In the genomic region with DNA sequence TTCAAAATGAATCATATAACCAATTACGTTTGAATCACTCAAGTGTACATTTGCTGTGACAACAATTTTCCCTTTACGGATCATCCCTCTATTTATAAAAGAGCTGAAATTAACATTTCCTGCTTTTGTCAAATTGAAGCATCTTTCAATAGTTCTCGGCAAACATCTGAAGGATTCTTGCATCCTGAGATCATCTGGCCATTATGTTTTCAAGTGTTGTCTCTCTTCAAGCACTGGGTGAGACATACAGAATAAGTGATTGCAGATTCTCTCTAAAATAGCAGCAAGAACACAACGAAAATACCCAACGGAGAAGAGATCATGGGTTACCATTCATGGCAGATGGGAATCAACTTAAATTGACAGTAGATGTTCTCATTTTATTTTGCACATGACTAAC, we compare ENCODE assay signal across 11 cellular contexts.
DNase-seq lines count a peak whose midpoint lies in the region; ATAC-seq and TF ChIP-seq lines count a peak whose summit lies in the region.
"Had no signal": no experiment of that assay in that cellular context is flagged by ENCODE, and none has a peak within 500 bp of the region (broad histone marks: within the 10 kb centered on the region; RNA-seq: fewer than 3 reads in every experiment).

No MANE protein-coding gene starts in this region.

- no peak overlapping the region for H4K8ac ChIP-seq in mesendoderm (ENCODE audit: low read depth, low read length)

- no peak overlapping the region for H3K9ac ChIP-seq in mesendoderm (ENCODE audit: low read length)

- H3K56ac ChIP-seq in mesendoderm (ENCODE audit: low read length): no peak overlapping the region

- H3K4ac ChIP-seq in mesendoderm (ENCODE audit: low read depth, low read length): no peak overlapping the region

- no peak overlapping the region for H2BK5ac ChIP-seq in mesendoderm (ENCODE audit: low read length)

- TF ChIP-seq CTCF in ovary (IDR thresholded peaks at IDR 0.05): no peak

- H3K4me2 ChIP-seq in mesendoderm (ENCODE audit: low read length): no peak overlapping the region

- no peak overlapping the region for H3K18ac ChIP-seq in mesendoderm (ENCODE audit: low read length)

- no peaks in the 10 kb centered on the region for H3K36me3 Mint-ChIP-seq in effector memory CD8-positive, alpha-beta T cell (ENCODE audit: insufficient read depth)
- H3K36me3 Mint-ChIP-seq: CD14-positive monocyte had no signal

- H2BK120ac ChIP-seq in mesendoderm (ENCODE audit: low read depth, low read length): no peak overlapping the region

- no peak overlapping the region for H3K27ac Mint-ChIP-seq in effector memory CD8-positive, alpha-beta T cell
- H3K27ac Mint-ChIP-seq: CD14-positive monocyte had no signal

- no peak overlapping the region for H2AK5ac ChIP-seq in mesendoderm (ENCODE audit: low read length)

- no CpG with 5 or more reads among the region's 5 CpGs for WGBS in mesendoderm (ENCODE audit: extremely low coverage, insufficient coverage, low lambda C conversion rate)
- 50 to 63% (median 60%) methylated on average over 5 of the region's 5 CpGs for WGBS in ovary, 3 donors

- no peak overlapping the region for H3K23ac ChIP-seq in mesendoderm (ENCODE audit: low read length)

- TF ChIP-seq POLR2A in ovary (IDR thresholded peaks at IDR 0.05): no peak

- no peaks in the 10 kb centered on the region for H3K9me3 ChIP-seq in MG63
- H3K9me3 ChIP-seq in ovary: no peaks in the 10 kb centered on the region

- no peak for ATAC-seq in effector memory CD8-positive, alpha-beta T cell (replicated peaks)
- ATAC-seq in GM21528 (IDR thresholded peaks at IDR 0.05; ENCODE audit: low FRiP score, unreplicated experiment): no peak

- H3K79me2 ChIP-seq in mesendoderm (ENCODE audit: control insufficient read depth, insufficient read depth, low read length): no peaks in the 10 kb centered on the region

- no peak overlapping the region for H3K4me3 Mint-ChIP-seq in effector memory CD8-positive, alpha-beta T cell
- H3K4me3 Mint-ChIP-seq: CD14-positive monocyte had no signal

- H3K9me3 Mint-ChIP-seq in effector memory CD8-positive, alpha-beta T cell: peaks cover 2 to 3% of the 10 kb centered on the region in 2 donors

- peak; percentile 20 for DNase-seq in COLO829 (ENCODE audit: low spot score)
- peak; percentile 2 for DNase-seq in MG63
- peak; percentile 10 for DNase-seq in cerebellum (ENCODE audit: low spot score)
- peak; percentile 90 for DNase-seq in mesendoderm
- DNase-seq in effector memory CD8-positive, alpha-beta T cell: no peak
- DNase-seq in ovary: no peak
- DNase-seq in posterior cingulate gyrus: no peak
- DNase-seq: NCI-H1694, WERI-Rb-1 had no signal

- no peaks in the 10 kb centered on the region for H3K27me3 Mint-ChIP-seq in effector memory CD8-positive, alpha-beta T cell

- H3K36me3 ChIP-seq in MG63 (no peaks in the 10 kb centered on the region), mesendoderm (ENCODE audit: control insufficient read depth, insufficient read depth, low read length) (no peaks in the 10 kb centered on the region), ovary (no peaks in the 10 kb centered on the region)
- H3K36me3 ChIP-seq: WERI-Rb-1 had no signal

- intact Hi-C loops in ovary (cut with DNase I): no loop called here
- intact Hi-C loops in posterior cingulate gyrus (cut with DNase I): no loop called here

- H3K4me1 Mint-ChIP-seq in effector memory CD8-positive, alpha-beta T cell (ENCODE audit: low read depth in 2 of 2): no peaks in the 10 kb centered on the region
- H3K4me1 Mint-ChIP-seq: CD14-positive monocyte had no signal

- H3K27me3 ChIP-seq in MG63: no peaks in the 10 kb centered on the region
- no peaks in the 10 kb centered on the region for H3K27me3 ChIP-seq in mesendoderm (ENCODE audit: insufficient read depth, low read length, poor library complexity)
- H3K27me3 ChIP-seq in ovary: no peaks in the 10 kb centered on the region

- no peak overlapping the region for H2BK15ac ChIP-seq in mesendoderm (replicated peaks; ENCODE audit: low read depth)

- H3K4me1 ChIP-seq in mesendoderm (ENCODE audit: control insufficient read depth, low read depth, low read length) (peaks cover 4% of the 10 kb centered on the region), ovary (ENCODE audit: insufficient read depth) (no peaks in the 10 kb centered on the region)

- H3K4me3 ChIP-seq in MG63 (no peak overlapping the region), mesendoderm (ENCODE audit: low read length) (no peak overlapping the region), ovary (no peak overlapping the region)

- H3K27ac ChIP-seq in mesendoderm (ENCODE audit: low read depth, low read length): no peak overlapping the region
- H3K27ac ChIP-seq in ovary: no peak overlapping the region
- H3K27ac ChIP-seq: WERI-Rb-1 had no signal

- no peak overlapping the region for H4K5ac ChIP-seq in mesendoderm (ENCODE audit: low read length)

- H3K79me1 ChIP-seq in mesendoderm (ENCODE audit: low read length): no peaks in the 10 kb centered on the region

- TF ChIP-seq EP300 in ovary (IDR thresholded peaks at IDR 0.05): no peak

Comparison
In these comparisons a context has a peak if more than half of its experiments do, and no peak if none do; other contexts are left out.
1. DNase-seq: peak in COLO829 (single experiment), MG63 (single experiment), cerebellum (single experiment) and mesendoderm (single experiment); none in effector memory CD8-positive, alpha-beta T cell (0 of 3), ovary (0 of 5) and posterior cingulate gyrus (0 of 10).